Comparison of ENCODE assay signal across 17 cellular contexts in genomic region chr2:220648628-220649027, GRCh38.
DNase-seq lines count a peak whose midpoint lies in the region; ATAC-seq and TF ChIP-seq lines count a peak whose summit lies in the region.
"Had no signal": no experiment of that assay in that cellular context is flagged by ENCODE, and none has a peak within 500 bp of the region (broad histone marks: within the 10 kb centered on the region; RNA-seq: fewer than 3 reads in every experiment).

No MANE protein-coding gene starts in this region.

- TF ChIP-seq EP300 in ovary (IDR thresholded peaks at IDR 0.05) = no peak

- peaks cover 0 to 4% of the 10 kb centered on the region in 2 donors for H3K27me3 Mint-ChIP-seq in stimulated activated naive B cell treated with anti-CD40 and anti-IgM and Interleukin-4, amounts not matched to agents 10 μg/mL and 1 μg/mL and 100 μg/mL, for 72 hours

- DNase-seq in ELR (ENCODE audit: low read depth) = peak; percentile 10
- peak; percentile 38 for DNase-seq in NCI-H226
- DNase-seq in epithelial cell of prostate (ENCODE audit: low read depth, low spot score) = no peak
- no peak for DNase-seq in stimulated activated naive B cell treated with anti-CD40 and anti-IgM and Interleukin-4, amounts not matched to agents 10 μg/mL and 1 μg/mL and 100 μg/mL, for 72 hours
- no peak for DNase-seq in mucosa of descending colon
- no peak for DNase-seq in ovary
- DNase-seq: CD8-positive, alpha-beta T cell; COR-L47; DMS153; DMS79 treated with DMSO at 0.1 percent for 48 hours; GF-D8; GM23248; H7; IMR-90 had no signal

- H3K9me3 ChIP-seq in mucosa of descending colon (no peaks in the 10 kb centered on the region), ovary (no peaks in the 10 kb centered on the region)
- H3K9me3 ChIP-seq: A549 had no signal

- H3K36me3 ChIP-seq in mucosa of descending colon (ENCODE audit: low read depth) (no peaks in the 10 kb centered on the region), ovary (no peaks in the 10 kb centered on the region)

- WGBS in ovary, 3 donors = 71 to 90% (median 83%) methylated on average over 2 of the region's 2 CpGs

- no peaks in the 10 kb centered on the region for H3K36me3 Mint-ChIP-seq in stimulated activated naive B cell treated with anti-CD40 and anti-IgM and Interleukin-4, amounts not matched to agents 10 μg/mL and 1 μg/mL and 100 μg/mL, for 72 hours
- H3K36me3 Mint-ChIP-seq: CD14-positive monocyte; CD8-positive, alpha-beta T cell had no signal

- H3K27ac ChIP-seq in epithelial cell of prostate (peak overlapping the region; percentile 24), ovary (no peak overlapping the region)
- H3K27ac ChIP-seq: A549, GM23248 had no signal

- TF ChIP-seq POLR2A in ovary (IDR thresholded peaks at IDR 0.05) = no peak

- H3K9me3 Mint-ChIP-seq in stimulated activated naive B cell treated with anti-CD40 and anti-IgM and Interleukin-4, amounts not matched to agents 10 μg/mL and 1 μg/mL and 100 μg/mL, for 72 hours = peaks cover 0 to 3% of the 10 kb centered on the region in 2 donors
- H3K9me3 Mint-ChIP-seq: CD8-positive, alpha-beta T cell had no signal

- TF ChIP-seq CTCF in mucosa of descending colon (IDR thresholded peaks at IDR 0.05) = no peak
- no peak for TF ChIP-seq CTCF in ovary (IDR thresholded peaks at IDR 0.05)

- H3K27me3 ChIP-seq in ovary = no peaks in the 10 kb centered on the region

- intact Hi-C loops in mucosa of descending colon (cut with DNase I, micrococcal nuclease) (no loop called here), ovary (cut with DNase I) (loop anchor here in 1 of 4 donors (5.0 kb wide), 1 partner anchor 299 kb away; no protein-coding TSS in a partner anchor)

- H3K27ac Mint-ChIP-seq in stimulated activated naive B cell treated with anti-CD40 and anti-IgM and Interleukin-4, amounts not matched to agents 10 μg/mL and 1 μg/mL and 100 μg/mL, for 72 hours = peak overlapping the region; percentile 33
- H3K27ac Mint-ChIP-seq: CD14-positive monocyte; CD8-positive, alpha-beta T cell had no signal

- no peak for ATAC-seq in stimulated activated naive B cell treated with anti-CD40 and anti-IgM and Interleukin-4, amounts not matched to agents 10 μg/mL and 1 μg/mL and 100 μg/mL, for 72 hours (replicated peaks)
- ATAC-seq in HG03139 (IDR thresholded peaks at IDR 0.05; ENCODE audit: unreplicated experiment) (no peak), mucosa of descending colon (no peak)
- ATAC-seq: A549; CD8-positive, alpha-beta T cell had no signal

- H3K4me3 ChIP-seq in mucosa of descending colon (no peak overlapping the region), ovary (no peak overlapping the region)
- H3K4me3 ChIP-seq: A549, GM23248 had no signal

- no peaks in the 10 kb centered on the region for H3K4me1 Mint-ChIP-seq in stimulated activated naive B cell treated with anti-CD40 and anti-IgM and Interleukin-4, amounts not matched to agents 10 μg/mL and 1 μg/mL and 100 μg/mL, for 72 hours
- H3K4me1 Mint-ChIP-seq: CD14-positive monocyte had no signal

- no peak overlapping the region for H3K4me3 Mint-ChIP-seq in stimulated activated naive B cell treated with anti-CD40 and anti-IgM and Interleukin-4, amounts not matched to agents 10 μg/mL and 1 μg/mL and 100 μg/mL, for 72 hours
- H3K4me3 Mint-ChIP-seq: CD14-positive monocyte; CD8-positive, alpha-beta T cell had no signal

- no peaks in the 10 kb centered on the region for H3K4me1 ChIP-seq in mucosa of descending colon (ENCODE audit: low read depth)
- no peaks in the 10 kb centered on the region for H3K4me1 ChIP-seq in ovary (ENCODE audit: insufficient read depth)
- H3K4me1 ChIP-seq: A549 had no signal

Comparison
In these comparisons a context has a peak if more than half of its experiments do, and no peak if none do; other contexts are left out.
1. DNase-seq: peak in ELR (single experiment) and NCI-H226 (single experiment); none in epithelial cell of prostate (single experiment), stimulated activated naive B cell treated with anti-CD40 and anti-IgM and Interleukin-4, amounts not matched to agents 10 μg/mL and 1 μg/mL and 100 μg/mL, for 72 hours (single experiment), mucosa of descending colon (0 of 3) and ovary (0 of 5).